ENCODE assay signal across 14 cellular contexts in genomic region chr12:120830052-120830940, GRCh38.
DNase-seq lines count a peak whose midpoint lies in the region; ATAC-seq and TF ChIP-seq lines count a peak whose summit lies in the region.
"Had no signal": no experiment of that assay in that cellular context is flagged by ENCODE, and none has a peak within 500 bp of the region (broad histone marks: within the 10 kb centered on the region; RNA-seq: fewer than 3 reads in every experiment).

No MANE protein-coding gene starts in this region.

- no peak overlapping the region for H3K4me3 ChIP-seq in mesodermal cell (ENCODE audit: extremely low read depth, insufficient read depth, low read length, poor library complexity, severe bottlenecking)
- H3K4me3 ChIP-seq: colonic mucosa, heart left ventricle, transverse colon had no signal

- no peaks in the 10 kb centered on the region for H3K9me3 Mint-ChIP-seq in activated CD8-positive, alpha-beta T cell treated with anti-CD3 and anti-CD28 coated beads for 36 hours
- H3K9me3 Mint-ChIP-seq in activated naive CD4-positive, alpha-beta T cell treated with anti-CD3 and anti-CD28 coated beads, Interleukin-2, amount 10 ng/mL, durations not matched to agents 7 days and 5 days = no peaks in the 10 kb centered on the region
- H3K9me3 Mint-ChIP-seq: CD4-positive, CD25-positive, alpha-beta regulatory T cell had no signal

- peaks cover 2% of the 10 kb centered on the region for H3K36me3 Mint-ChIP-seq in activated CD8-positive, alpha-beta T cell treated with anti-CD3 and anti-CD28 coated beads for 36 hours (ENCODE audit: low read depth)
- no peaks in the 10 kb centered on the region for H3K36me3 Mint-ChIP-seq in activated naive CD4-positive, alpha-beta T cell treated with anti-CD3 and anti-CD28 coated beads, Interleukin-2, amount 10 ng/mL, durations not matched to agents 7 days and 5 days
- H3K36me3 Mint-ChIP-seq: CD4-positive, CD25-positive, alpha-beta regulatory T cell had no signal

- no peaks in the 10 kb centered on the region for H3K9me3 ChIP-seq in mesodermal cell (ENCODE audit: control insufficient read depth, low read length)
- H3K9me3 ChIP-seq: colonic mucosa, heart left ventricle, transverse colon had no signal

- TF ChIP-seq CTCF in activated CD8-positive, alpha-beta T cell treated with anti-CD3 and anti-CD28 coated beads for 36 hours (IDR thresholded peaks at IDR 0.05) = no peak

- no peaks in the 10 kb centered on the region for H3K36me3 ChIP-seq in mesodermal cell (ENCODE audit: control insufficient read depth, insufficient read depth, low read length)
- H3K36me3 ChIP-seq: colonic mucosa, heart left ventricle, transverse colon had no signal

- DNase-seq in Caki2 (ENCODE audit: low read depth) (peak; percentile 25), HuH-7 (ENCODE audit: low spot score) (peak; percentile 12), posterior vena cava (ENCODE audit: low spot score) (no peak)
- DNase-seq in activated CD8-positive, alpha-beta T cell treated with anti-CD3 and anti-CD28 coated beads for 36 hours = no peak
- no peak for DNase-seq in activated naive CD4-positive, alpha-beta T cell treated with anti-CD3 and anti-CD28 coated beads, Interleukin-2, amount 10 ng/mL, durations not matched to agents 7 days and 5 days
- DNase-seq in NK-92 treated with Interleukin-12 subunit alpha and Interleukin-12 subunit beta, amount 100 ng/mL, for 24 hours (lab: John Stamatoyannopoulos, UW) = no peak
- DNase-seq: activated CD8-positive, alpha-beta memory T cell treated with anti-CD3 and anti-CD28 coated beads, Interleukin-2, amount 50 U/mL, for 4 hours; CD4-positive, CD25-positive, alpha-beta regulatory T cell; colonic mucosa; GDM1; heart left ventricle; transverse colon had no signal

- H3K4me1 ChIP-seq in mesodermal cell (ENCODE audit: control insufficient read depth, insufficient read depth, low read length, poor library complexity, severe bottlenecking) = no peaks in the 10 kb centered on the region

- no peak overlapping the region for H3K27ac Mint-ChIP-seq in activated CD8-positive, alpha-beta T cell treated with anti-CD3 and anti-CD28 coated beads for 36 hours
- H3K27ac Mint-ChIP-seq in activated naive CD4-positive, alpha-beta T cell treated with anti-CD3 and anti-CD28 coated beads, Interleukin-2, amount 10 ng/mL, durations not matched to agents 7 days and 5 days = no peak overlapping the region

- in situ Hi-C loops in Caki2 (cut with HindIII; ENCODE audit: low pct_unique_long_range_greater_than_20kb, low sequenced_read_pairs) = no loop called here

- H3K27ac ChIP-seq in mesodermal cell (ENCODE audit: low read depth, low read length, severe bottlenecking) = peak overlapping the region; percentile 19

- intact Hi-C loops in activated CD8-positive, alpha-beta T cell treated with anti-CD3 and anti-CD28 coated beads for 36 hours (cut with micrococcal nuclease) = no loop called here
- intact Hi-C loops in posterior vena cava (cut with DNase I) = no loop called here

- POLR2A ChIA-PET in activated CD8-positive, alpha-beta T cell treated with anti-CD3 and anti-CD28 coated beads for 36 hours (lab: Charles Lee) = interaction anchor here (1.4 kb wide), 1 partner anchor 32 kb away, joined by 4 read pairs; no protein-coding TSS in a partner anchor

- CTCF ChIA-PET in activated CD8-positive, alpha-beta T cell treated with anti-CD3 and anti-CD28 coated beads for 36 hours (lab: Charles Lee) = no interaction called here
- CTCF ChIA-PET in activated naive CD4-positive, alpha-beta T cell treated with anti-CD3 and anti-CD28 coated beads, Interleukin-2, amount 10 ng/mL, durations not matched to agents 7 days and 5 days (lab: Charles Lee) = no interaction called here

- WGBS in mesodermal cell (ENCODE audit: insufficient coverage in 2 of 2), 2 experiments = 60% methylated on average over 1 of the region's 3 CpGs; no CpG with 5 or more reads in 1 of the 2 experiments

- peak; percentile 19 for ATAC-seq in activated CD8-positive, alpha-beta T cell treated with anti-CD3 and anti-CD28 coated beads for 36 hours
- ATAC-seq: esophagus mucosa, heart left ventricle had no signal

- peaks cover 68% of the 10 kb centered on the region for H3K4me1 Mint-ChIP-seq in activated CD8-positive, alpha-beta T cell treated with anti-CD3 and anti-CD28 coated beads for 36 hours (ENCODE audit: low read depth)
- peaks cover 22% of the 10 kb centered on the region for H3K4me1 Mint-ChIP-seq in activated naive CD4-positive, alpha-beta T cell treated with anti-CD3 and anti-CD28 coated beads, Interleukin-2, amount 10 ng/mL, durations not matched to agents 7 days and 5 days

- H3K4me3 Mint-ChIP-seq in activated CD8-positive, alpha-beta T cell treated with anti-CD3 and anti-CD28 coated beads for 36 hours = no peak overlapping the region
- H3K4me3 Mint-ChIP-seq in activated naive CD4-positive, alpha-beta T cell treated with anti-CD3 and anti-CD28 coated beads, Interleukin-2, amount 10 ng/mL, durations not matched to agents 7 days and 5 days = no peak overlapping the region

- H3K27me3 Mint-ChIP-seq in activated CD8-positive, alpha-beta T cell treated with anti-CD3 and anti-CD28 coated beads for 36 hours = no peaks in the 10 kb centered on the region
- H3K27me3 Mint-ChIP-seq in activated naive CD4-positive, alpha-beta T cell treated with anti-CD3 and anti-CD28 coated beads, Interleukin-2, amount 10 ng/mL, durations not matched to agents 7 days and 5 days = no peaks in the 10 kb centered on the region
- H3K27me3 Mint-ChIP-seq: CD4-positive, CD25-positive, alpha-beta regulatory T cell had no signal

Comparison
In these comparisons a context has a peak if more than half of its experiments do, and no peak if none do; other contexts are left out.
1. DNase-seq: peak in Caki2 (single experiment) and HuH-7 (single experiment); none in activated CD8-positive, alpha-beta T cell treated with anti-CD3 and anti-CD28 coated beads for 36 hours (single experiment), activated naive CD4-positive, alpha-beta T cell treated with anti-CD3 and anti-CD28 coated beads, Interleukin-2, amount 10 ng/mL, durations not matched to agents 7 days and 5 days (single experiment), posterior vena cava (single experiment) and NK-92 treated with Interleukin-12 subunit alpha and Interleukin-12 subunit beta, amount 100 ng/mL, for 24 hours (single experiment).